Comparison of ENCODE assay signal across 13 cellular contexts in the genomic region with DNA sequence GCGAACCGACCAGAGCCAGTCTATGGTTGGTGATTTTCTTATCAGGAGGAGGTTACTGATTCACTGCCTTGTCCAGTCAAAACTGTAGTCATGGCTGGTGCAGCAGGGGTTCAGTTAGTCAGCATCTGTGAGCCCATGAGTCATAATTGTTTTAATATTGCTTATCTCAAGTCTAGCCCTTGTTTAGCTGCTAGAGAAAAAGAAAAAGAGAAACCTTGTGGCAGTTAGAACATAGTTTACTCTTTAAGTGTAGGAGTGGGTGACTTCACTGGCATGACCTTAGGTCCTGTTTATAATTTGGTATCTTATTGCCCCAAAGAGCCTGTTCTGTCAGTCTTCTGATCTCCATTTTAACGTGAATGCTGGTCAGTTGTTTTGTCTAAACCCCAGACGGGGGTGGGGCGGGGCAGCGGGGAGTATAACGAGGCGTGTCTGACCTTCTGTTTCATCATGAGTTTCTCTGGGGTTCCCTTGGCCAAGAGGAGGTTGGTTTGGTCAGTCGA.
DNase-seq lines count a peak whose midpoint lies in the region; ATAC-seq, FAIRE-seq and TF ChIP-seq lines count a peak whose summit lies in the region.
"Had no signal": no experiment of that assay in that cellular context is flagged by ENCODE, and none has a peak within 500 bp of the region (broad histone marks: within the 10 kb centered on the region; RNA-seq: fewer than 3 reads in every experiment).

No MANE protein-coding gene starts in this region.

- intact Hi-C loops in mucosa of descending colon (cut with DNase I, micrococcal nuclease), result no loop called here

- H3K9me3 ChIP-seq in mucosa of descending colon, result no peaks in the 10 kb centered on the region
- H3K9me3 ChIP-seq: ascending aorta had no signal

- CTCF ChIA-PET in activated CD4-positive, alpha-beta memory T cell treated with anti-CD3 and anti-CD28 coated beads, Interleukin-2, amount 10 ng/mL, durations not matched to agents 7 days and 5 days (lab: Charles Lee), result interaction anchor here (0.6 to 1.7 kb wide), 2 partner anchors 585 to 980 kb away, joined by 3 to 4 read pairs; no protein-coding TSS in a partner anchor

- TF ChIP-seq CTCF in mucosa of descending colon (IDR thresholded peaks at IDR 0.05), result no peak

- H3K4me3 Mint-ChIP-seq in activated CD4-positive, alpha-beta memory T cell treated with anti-CD3 and anti-CD28 coated beads, Interleukin-2, amount 10 ng/mL, durations not matched to agents 7 days and 5 days, result no peak overlapping the region
- H3K4me3 Mint-ChIP-seq: T-helper 1 cell treated with Interleukin-12 subunit alpha and Interleukin-12 subunit beta and Interleukin-4 antibody, amounts not matched to agents 30 μg/mL and 1 μg/mL, for 36 hours had no signal

- no peaks in the 10 kb centered on the region for H3K4me1 ChIP-seq in mucosa of descending colon (ENCODE audit: low read depth)

- H3K36me3 ChIP-seq in mucosa of descending colon (ENCODE audit: low read depth), result no peaks in the 10 kb centered on the region
- H3K36me3 ChIP-seq: ascending aorta had no signal

- H3K27me3 Mint-ChIP-seq in activated CD4-positive, alpha-beta memory T cell treated with anti-CD3 and anti-CD28 coated beads, Interleukin-2, amount 10 ng/mL, durations not matched to agents 7 days and 5 days, result peaks cover 9% of the 10 kb centered on the region

- peaks cover 11% of the 10 kb centered on the region for H3K4me1 Mint-ChIP-seq in activated CD4-positive, alpha-beta memory T cell treated with anti-CD3 and anti-CD28 coated beads, Interleukin-2, amount 10 ng/mL, durations not matched to agents 7 days and 5 days

- ATAC-seq in HG02642 (IDR thresholded peaks at IDR 0.05; ENCODE audit: poor library complexity, unreplicated experiment) (peak; percentile 44), mucosa of descending colon (peak; percentile 33)
- ATAC-seq: sciatic nerve had no signal

- POLR2A ChIA-PET in activated CD4-positive, alpha-beta memory T cell treated with anti-CD3 and anti-CD28 coated beads, Interleukin-2, amount 10 ng/mL, durations not matched to agents 7 days and 5 days (lab: Charles Lee), result no interaction called here

- no peak for DNase-seq in GM18507 (ENCODE audit: extremely low spot score, insufficient read length, low read depth)
- DNase-seq in activated CD4-positive, alpha-beta memory T cell treated with anti-CD3 and anti-CD28 coated beads, Interleukin-2, amount 10 ng/mL, durations not matched to agents 7 days and 5 days, result peak; percentile 21
- no peak for DNase-seq in mucosa of descending colon
- no peak for DNase-seq in NCI-H1105 treated with DMSO at 0.1 percent for 48 hours (lab: John Stamatoyannopoulos, UW)
- DNase-seq in NCI-H187 (lab: John Stamatoyannopoulos, UW), result no peak
- no peak for DNase-seq in DMS153 (lab: John Stamatoyannopoulos, UW)
- DNase-seq in DMS79 (lab: John Stamatoyannopoulos, UW), result no peak
- DNase-seq: trophoblast cell had no signal

- no peak overlapping the region for H3K4me3 ChIP-seq in mucosa of descending colon
- H3K4me3 ChIP-seq: ascending aorta had no signal

- FAIRE-seq in GM18507 (lab: Jason Lieb, UNC), result peak; percentile 21
- FAIRE-seq: GM12892 had no signal

- H3K9me3 Mint-ChIP-seq in activated CD4-positive, alpha-beta memory T cell treated with anti-CD3 and anti-CD28 coated beads, Interleukin-2, amount 10 ng/mL, durations not matched to agents 7 days and 5 days, result no peaks in the 10 kb centered on the region
- H3K9me3 Mint-ChIP-seq: T-helper 1 cell treated with Interleukin-12 subunit alpha and Interleukin-12 subunit beta and Interleukin-4 antibody, amounts not matched to agents 30 μg/mL and 1 μg/mL, for 36 hours had no signal

- no peaks in the 10 kb centered on the region for H3K36me3 Mint-ChIP-seq in activated CD4-positive, alpha-beta memory T cell treated with anti-CD3 and anti-CD28 coated beads, Interleukin-2, amount 10 ng/mL, durations not matched to agents 7 days and 5 days (ENCODE audit: low read depth)

- H3K27ac Mint-ChIP-seq in activated CD4-positive, alpha-beta memory T cell treated with anti-CD3 and anti-CD28 coated beads, Interleukin-2, amount 10 ng/mL, durations not matched to agents 7 days and 5 days, result no peak overlapping the region
- H3K27ac Mint-ChIP-seq: T-helper 1 cell treated with Interleukin-12 subunit alpha and Interleukin-12 subunit beta and Interleukin-4 antibody, amounts not matched to agents 30 μg/mL and 1 μg/mL, for 36 hours had no signal
